23 cellular contexts compared by ENCODE assay signal in the genomic region with DNA sequence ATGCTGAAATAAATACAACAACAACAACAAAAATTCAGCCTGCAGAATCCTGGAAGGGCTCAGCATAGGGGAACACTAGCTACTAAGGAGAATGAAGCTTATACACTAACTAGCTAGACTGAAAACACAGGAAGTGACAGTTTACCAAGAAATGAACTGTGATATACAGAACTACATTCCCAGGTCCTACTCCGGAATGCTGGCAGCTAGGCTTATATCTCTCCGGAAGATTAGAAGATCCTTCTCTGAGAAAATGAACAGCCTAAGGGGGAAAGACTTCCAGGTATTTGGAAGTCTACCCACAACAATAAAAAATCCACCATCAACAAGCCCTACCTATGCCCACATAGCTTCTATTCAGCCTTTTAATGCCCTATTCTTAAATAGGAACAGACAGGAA. TPM values are rescaled to one million over a fixed set of nuclear protein-coding genes. Genes with fewer than 3 reads are reported as not detected.
DNase-seq lines count a peak whose midpoint lies in the region; ATAC-seq and TF ChIP-seq lines count a peak whose summit lies in the region.
"Had no signal": no experiment of that assay in that cellular context is flagged by ENCODE, and none has a peak within 500 bp of the region (broad histone marks: within the 10 kb centered on the region; RNA-seq: fewer than 3 reads in every experiment).

No MANE protein-coding gene starts in this region.

- no peak overlapping the region for H3K4me3 Mint-ChIP-seq in endodermal cell
- no peak overlapping the region for H3K4me3 Mint-ChIP-seq in nephron progenitor cell
- H3K4me3 Mint-ChIP-seq: activated naive CD4-positive, alpha-beta T cell treated with anti-CD3 and anti-CD28 coated beads for 36 hours; brain; T-cell had no signal

- ATAC-seq in PC-3 (peak; percentile 46; the same call in 1 of the 2 replicates), HG02759 (IDR thresholded peaks at IDR 0.05; ENCODE audit: unreplicated experiment) (no peak)
- ATAC-seq: heart right ventricle, T-cell had no signal

- H3K4me2 ChIP-seq in PC-3 (ENCODE audit: low read length) (no peak overlapping the region), PC-9 (no peak overlapping the region)

- no peak for TF ChIP-seq CTCF in PC-3 (conservative IDR thresholded peaks at IDR 0.05; ENCODE audit: low read depth, low read length)
- TF ChIP-seq CTCF in endodermal cell (conservative IDR thresholded peaks at IDR 0.05), result no peak
- TF ChIP-seq CTCF in nephron progenitor cell (IDR thresholded peaks at IDR 0.05), result no peak
- TF ChIP-seq CTCF in PC-9 (conservative IDR thresholded peaks at IDR 0.05), result no peak

- H3K27me3 ChIP-seq in PC-3 (ENCODE audit: low read length), result no peaks in the 10 kb centered on the region
- no peaks in the 10 kb centered on the region for H3K27me3 ChIP-seq in endodermal cell (ENCODE audit: control insufficient read depth, insufficient read depth, low read length, poor library complexity, severe bottlenecking)
- H3K27me3 ChIP-seq in PC-9 (ENCODE audit: insufficient read depth, low read depth), result no peaks in the 10 kb centered on the region
- H3K27me3 ChIP-seq: esophagus muscularis mucosa, heart right ventricle, neutrophil, sigmoid colon had no signal

- H3K9me3 ChIP-seq in PC-3 (ENCODE audit: low read length), result no peaks in the 10 kb centered on the region
- no peaks in the 10 kb centered on the region for H3K9me3 ChIP-seq in endodermal cell (ENCODE audit: control insufficient read depth, low read length)
- H3K9me3 ChIP-seq in PC-9 (ENCODE audit: insufficient read depth, low read depth), result no peaks in the 10 kb centered on the region
- H3K9me3 ChIP-seq: esophagus muscularis mucosa, neutrophil, sigmoid colon had no signal

- no TSS peak for BruUV-seq in PC-3 (replicated peaks; lab: Mats Ljungman, UMichigan)
- no TSS peak for BruUV-seq in PC-9 (replicated peaks; lab: Mats Ljungman, UMichigan)

- H3K79me2 ChIP-seq in PC-3 (ENCODE audit: low read length), result no peaks in the 10 kb centered on the region
- H3K79me2 ChIP-seq in PC-9 (ENCODE audit: low read depth), result no peaks in the 10 kb centered on the region

- H3K27ac Mint-ChIP-seq in endodermal cell, result peak overlapping the region; percentile 38
- peak overlapping the region; percentile 11 for H3K27ac Mint-ChIP-seq in nephron progenitor cell
- H3K27ac Mint-ChIP-seq: activated naive CD4-positive, alpha-beta T cell treated with anti-CD3 and anti-CD28 coated beads for 36 hours; brain; T-cell had no signal

- H3K4me3 ChIP-seq in PC-3 (ENCODE audit: low read length) (no peak overlapping the region), endodermal cell (ENCODE audit: low read length) (no peak overlapping the region), PC-9 (no peak overlapping the region)
- H3K4me3 ChIP-seq: esophagus muscularis mucosa, heart right ventricle, sigmoid colon had no signal

- POLR2A ChIA-PET in PC-3 (lab: Charles Lee; ENCODE audit: unreplicated experiment) (no interaction called here), PC-9 (lab: Charles Lee; ENCODE audit: unreplicated experiment) (no interaction called here)

- no peaks in the 10 kb centered on the region for H3K36me3 ChIP-seq in PC-3 (ENCODE audit: low read depth, low read length)
- H3K36me3 ChIP-seq in endodermal cell (ENCODE audit: control insufficient read depth, insufficient read depth, low read length), result peaks cover 13% of the 10 kb centered on the region
- no peaks in the 10 kb centered on the region for H3K36me3 ChIP-seq in PC-9 (ENCODE audit: low read depth)
- H3K36me3 ChIP-seq: esophagus muscularis mucosa, heart right ventricle, neutrophil, sigmoid colon had no signal

- H3F3A ChIP-seq in PC-3 (ENCODE audit: low read length, unreplicated experiment) (no peaks in the 10 kb centered on the region), PC-9 (ENCODE audit: insufficient read depth, low read depth) (no peaks in the 10 kb centered on the region)

- no peak overlapping the region for H3K9ac ChIP-seq in PC-3 (ENCODE audit: low read length)
- no peak overlapping the region for H3K9ac ChIP-seq in endodermal cell (ENCODE audit: extremely low read depth, low read length, poor library complexity, severe bottlenecking)

- H3K27me3 Mint-ChIP-seq in endodermal cell (ENCODE audit: insufficient read depth), result no peaks in the 10 kb centered on the region
- no peaks in the 10 kb centered on the region for H3K27me3 Mint-ChIP-seq in nephron progenitor cell (ENCODE audit: low read depth, poor library complexity)
- H3K27me3 Mint-ChIP-seq: brain, T-cell had no signal

- no peaks in the 10 kb centered on the region for H3K9me2 ChIP-seq in PC-3 (replicated peaks; ENCODE audit: low read length)
- no peaks in the 10 kb centered on the region; the same call in 1 of the 2 replicates for H3K9me2 ChIP-seq in PC-9 (ENCODE audit: insufficient read depth)

- no peaks in the 10 kb centered on the region for H3K9me3 Mint-ChIP-seq in endodermal cell
- H3K9me3 Mint-ChIP-seq in nephron progenitor cell, result peaks cover 6% of the 10 kb centered on the region
- H3K9me3 Mint-ChIP-seq: activated naive CD4-positive, alpha-beta T cell treated with anti-CD3 and anti-CD28 coated beads for 36 hours had no signal

- H3K36me3 Mint-ChIP-seq in endodermal cell (ENCODE audit: low read depth) (peaks cover 30% of the 10 kb centered on the region), nephron progenitor cell (ENCODE audit: low read depth) (peaks cover 78% of the 10 kb centered on the region)

- CTCF ChIA-PET in PC-3 (lab: Charles Lee), result no interaction called here
- CTCF ChIA-PET in PC-9 (lab: Charles Lee), result no interaction called here

- peaks cover 31% of the 10 kb centered on the region for H3K4me1 Mint-ChIP-seq in endodermal cell
- no peaks in the 10 kb centered on the region for H3K4me1 Mint-ChIP-seq in nephron progenitor cell
- H3K4me1 Mint-ChIP-seq: brain, T-cell had no signal

- H3K4me1 ChIP-seq in PC-3 (ENCODE audit: insufficient read depth, low read length) (no peaks in the 10 kb centered on the region), endodermal cell (ENCODE audit: control insufficient read depth, insufficient read depth, low read length) (peaks cover 11% of the 10 kb centered on the region), PC-9 (replicated peaks; ENCODE audit: insufficient read depth) (no peaks in the 10 kb centered on the region)
- H3K4me1 ChIP-seq: esophagus muscularis mucosa, heart right ventricle had no signal

- no peak overlapping the region for H2AFZ ChIP-seq in PC-3 (ENCODE audit: low read length)
- no peak overlapping the region for H2AFZ ChIP-seq in PC-9

- intact Hi-C loops in PC-3 (cut with micrococcal nuclease), result no loop called here
- intact Hi-C loops in PC-9 (cut with micrococcal nuclease; ENCODE audit: unreplicated experiment), result no loop called here

- DNase-seq in EL, result peak; percentile 68
- no peak for DNase-seq in PC-3
- no peak for DNase-seq in endodermal cell
- no peak for DNase-seq in nephron progenitor cell
- no peak for DNase-seq in NOMO-1 (lab: John Stamatoyannopoulos, UW; ENCODE audit: unreplicated experiment in 2 of 2)
- no peak for DNase-seq in PC-9
- DNase-seq in activated gamma-delta T cell (lab: John Stamatoyannopoulos, UW), result no peak
- DNase-seq: activated naive CD4-positive, alpha-beta T cell treated with anti-CD3 and anti-CD28 coated beads for 36 hours; activated T-cell treated with anti-CD3 and anti-CD28 coated beads for 4 hours; COR-L47; GOT3; heart right ventricle; kidney; midbrain; NCI-H2171 treated with DMSO at 0.1 percent for 48 hours; NCI-H774; sigmoid colon; stimulated activated CD4-positive, alpha-beta T cell treated with anti-CD3 and anti-CD28 coated beads, Interleukin-4, amount 100 ng/mL, for 1 hour; T-cell had no signal

- H4K20me1 ChIP-seq in PC-3 (ENCODE audit: low read length), result no peaks in the 10 kb centered on the region
- H4K20me1 ChIP-seq in PC-9 (ENCODE audit: insufficient read depth), result no peaks in the 10 kb centered on the region

- 78 to 92% methylated on average over 2 of the region's 2 CpGs for WGBS in endodermal cell (ENCODE audit: insufficient coverage in 1 of 2, insufficient read length in 1 of 2), 2 experiments

- H3K27ac ChIP-seq in PC-3 (ENCODE audit: low read length) (no peak overlapping the region), endodermal cell (ENCODE audit: low read depth, low read length) (no peak overlapping the region), PC-9 (no peak overlapping the region)
- H3K27ac ChIP-seq: esophagus muscularis mucosa, heart right ventricle, neutrophil, sigmoid colon had no signal

RNA-seq across cellular contexts. Expression of a gene that starts 31.0 kb away (rescaled TPM):
- total RNA-seq in PC-3 (2014; rRNA removed) (9.0 and 11.0 TPM in 2 replicates), endodermal cell (10 to 100 TPM; 26.2 to 38.1 TPM), PC-9 (2021) (21.0 and 33.6 TPM in 2 replicates)
- 33.4 TPM for polyA plus RNA-seq in endodermal cell (2013, experiment 1 of 2)
- polyA plus RNA-seq in endodermal cell (2013, experiment 2 of 2), result 34.7 TPM
